8 cellular contexts compared by ENCODE assay signal in the genomic region with DNA sequence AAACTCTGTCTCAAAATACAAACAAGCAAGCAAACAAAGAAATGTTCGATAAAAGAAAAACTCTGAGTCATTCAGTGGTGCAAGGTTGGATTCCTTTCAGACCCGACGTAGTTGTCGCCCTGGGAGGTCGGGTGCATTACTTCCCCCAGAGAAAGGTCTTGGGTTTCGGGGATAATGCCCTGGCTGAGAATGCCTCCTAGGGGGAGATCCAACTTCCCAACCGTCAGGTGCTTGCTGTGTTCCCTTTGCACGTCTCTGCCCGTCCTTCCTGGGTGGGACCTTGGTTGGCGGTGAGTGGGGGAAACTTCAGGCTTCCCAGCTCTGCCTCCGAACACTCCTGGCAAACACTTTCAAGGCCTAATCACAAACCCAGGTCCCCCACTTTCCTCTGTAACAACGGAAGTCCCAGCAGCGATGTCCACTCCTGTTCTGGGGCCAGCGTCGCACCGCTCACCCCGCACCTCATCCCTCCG. TPM values are rescaled to one million over a fixed set of nuclear protein-coding genes. Genes with fewer than 3 reads are reported as not detected.
DNase-seq lines count a peak whose midpoint lies in the region; ATAC-seq and TF ChIP-seq lines count a peak whose summit lies in the region.

No MANE protein-coding gene starts in this region.

- H3K9me3 ChIP-seq in H9 (ENCODE audit: control insufficient read depth, low read depth, low read length) (no peaks in the 10 kb centered on the region), left ventricle myocardium inferior (replicated peaks) (no peaks in the 10 kb centered on the region), psoas muscle (no peaks in the 10 kb centered on the region)

- H3K14ac ChIP-seq in H9 (ENCODE audit: insufficient read depth, low read length) = peak overlapping the region; percentile 90

- peak overlapping the region; percentile 44 for H2AFZ ChIP-seq in H9 (ENCODE audit: low read length)

- no peaks in the 10 kb centered on the region for H4K20me1 ChIP-seq in H9 (ENCODE audit: control insufficient read depth, insufficient read depth, insufficient read length)

- DNase-seq in D341Med (ENCODE audit: low spot score) = peak; percentile 73
- DNase-seq in H9 = peak; percentile 53
- DNase-seq in NCI-H748 (lab: John Stamatoyannopoulos, UW; ENCODE audit: unreplicated experiment) = peak; percentile 70
- no peak for DNase-seq in activated naive CD4-positive, alpha-beta T cell treated with anti-CD3 and anti-CD28 coated beads, Interleukin-2, amount 50 U/mL, for 72 hours (ENCODE audit: low spot score in 2 of 2)
- no peak for DNase-seq in left ventricle myocardium inferior
- peak; percentile 22 to 58 for DNase-seq in psoas muscle
- DNase-seq in SKM-1 (lab: John Stamatoyannopoulos, UW; ENCODE audit: unreplicated experiment) = no peak
- no peak for DNase-seq in Ammon's horn (ENCODE audit: low spot score)

- H3K36me3 Mint-ChIP-seq in H9 (ENCODE audit: insufficient read depth in 1 of 3, low read depth in 3 of 3) = peaks cover 16 to 36% (median 16%) of the 10 kb centered on the region in 3 experiments
- peaks cover 0 to 13% of the 10 kb centered on the region in 2 donors for H3K36me3 Mint-ChIP-seq in activated naive CD4-positive, alpha-beta T cell treated with anti-CD3 and anti-CD28 coated beads, Interleukin-2, amount 50 U/mL, for 72 hours

- no peak overlapping the region for H4K8ac ChIP-seq in H9 (replicated peaks; ENCODE audit: insufficient read length, low read depth, low read length)

- H3K36me3 ChIP-seq in left ventricle myocardium inferior (peaks cover under 1% of the 10 kb centered on the region), psoas muscle (ENCODE audit: insufficient read depth in 1 of 2, low read depth in 1 of 2) (no peaks in the 10 kb centered on the region)

- H2BK120ac ChIP-seq in H9 (ENCODE audit: low read depth, low read length, poor library complexity, severe bottlenecking) = no peak overlapping the region

- H3K27ac ChIP-seq in H9 (ENCODE audit: insufficient read length, low read depth, low read length) (no peak overlapping the region), left ventricle myocardium inferior (replicated peaks) (peak overlapping the region; percentile 77), psoas muscle (peak overlapping the region; percentile 76)

- intact Hi-C loops in left ventricle myocardium inferior (cut with micrococcal nuclease) (no loop called here), psoas muscle (cut with DNase I) (no loop called here)

- H3K56ac ChIP-seq in H9 (ENCODE audit: insufficient read length, low read depth, low read length) = no peak overlapping the region

- peak overlapping the region; percentile 93 to 97 (median 95) for H3K27ac Mint-ChIP-seq in H9
- peak overlapping the region; percentile 88 to 97 for H3K27ac Mint-ChIP-seq in activated naive CD4-positive, alpha-beta T cell treated with anti-CD3 and anti-CD28 coated beads, Interleukin-2, amount 50 U/mL, for 72 hours

- no peaks in the 10 kb centered on the region for H3K27me3 Mint-ChIP-seq in H9 (ENCODE audit: low read depth)

- H3T11ph ChIP-seq in H9 (ENCODE audit: low read length) = no peak overlapping the region

- ATAC-seq in activated naive CD4-positive, alpha-beta T cell treated with anti-CD3 and anti-CD28 coated beads, Interleukin-2, amount 50 U/mL, for 72 hours = peak in 1 of 2 donors; percentile 4
- ATAC-seq in psoas muscle = peak in 1 of 4 donors; percentile 14

- H3K4me1 ChIP-seq in H9 (ENCODE audit: insufficient read depth, low read length) (no peaks in the 10 kb centered on the region), left ventricle myocardium inferior (peaks cover 30% of the 10 kb centered on the region), psoas muscle (peaks cover 11% of the 10 kb centered on the region)

- H2BK12ac ChIP-seq in H9 (ENCODE audit: insufficient read length, low read depth, low read length) = no peak overlapping the region

- H2BK20ac ChIP-seq in H9 (ENCODE audit: low read depth, low read length, poor library complexity, severe bottlenecking) = no peak overlapping the region

- H3K4me1 Mint-ChIP-seq in H9 = peaks cover 18 to 20% of the 10 kb centered on the region in 2 experiments

- H3K79me2 ChIP-seq in H9 (ENCODE audit: insufficient read depth, low read length) = no peaks in the 10 kb centered on the region

- H2BK5ac ChIP-seq in H9 (ENCODE audit: insufficient read length, low read length) = no peak overlapping the region

- no peak overlapping the region for H2AK5ac ChIP-seq in H9 (ENCODE audit: insufficient read length, low read length)

- no peaks in the 10 kb centered on the region for H3K27me3 ChIP-seq in H9 (ENCODE audit: insufficient read depth, low read length)
- H3K27me3 ChIP-seq in left ventricle myocardium inferior (ENCODE audit: low read depth) = no peaks in the 10 kb centered on the region
- H3K27me3 ChIP-seq in psoas muscle (ENCODE audit: insufficient read depth in 3 of 3, low read length in 2 of 3) = no peaks in the 10 kb centered on the region

- H3K4ac ChIP-seq in H9 (ENCODE audit: low read depth, low read length) = no peak overlapping the region

- peak overlapping the region; percentile 82 for H3K9ac ChIP-seq in H9 (ENCODE audit: extremely low read depth, insufficient read length, low read length)

- no peaks in the 10 kb centered on the region for H3K23me2 ChIP-seq in H9 (ENCODE audit: insufficient read length, low read depth, low read length, poor library complexity, severe bottlenecking)

- peak overlapping the region; percentile 98 to 99 for H3K4me3 Mint-ChIP-seq in H9

- no peak overlapping the region for H4K91ac ChIP-seq in H9 (ENCODE audit: insufficient read length, low read depth, low read length)

- H3K79me1 ChIP-seq in H9 (ENCODE audit: insufficient read depth, low read depth, low read length, poor library complexity, severe bottlenecking) = peaks cover 3% of the 10 kb centered on the region

- TF ChIP-seq CTCF in H9 (conservative IDR thresholded peaks at IDR 0.05) = no peak
- TF ChIP-seq CTCF in left ventricle myocardium inferior (IDR thresholded peaks at IDR 0.05; ENCODE audit: borderline replicate concordance) = no peak
- TF ChIP-seq CTCF in psoas muscle (IDR thresholded peaks at IDR 0.05) = no peak

- peak overlapping the region; percentile 81 for H3K4me2 ChIP-seq in H9 (ENCODE audit: insufficient read depth, insufficient read length, low read length)

- H4K5ac ChIP-seq in H9 (ENCODE audit: insufficient read length, low read depth, low read length) = peak overlapping the region; percentile 42

- H2BK15ac ChIP-seq in H9 (ENCODE audit: low read depth, low read length) = no peak overlapping the region

- WGBS in H9 (ENCODE audit: extremely low coverage, insufficient read length, low lambda C conversion rate) = no CpG with 5 or more reads among the region's 18 CpGs
- 0 to 2% (median 1%) methylated on average over 18 of the region's 18 CpGs for WGBS in psoas muscle, 3 donors

- peak overlapping the region; percentile 95 for H3K18ac ChIP-seq in H9 (ENCODE audit: insufficient read length, low read depth, low read length)

- peak overlapping the region; percentile 86 for H3K4me3 ChIP-seq in left ventricle myocardium inferior
- H3K4me3 ChIP-seq in psoas muscle = peak overlapping the region; percentile 90

- H3K23ac ChIP-seq in H9 (ENCODE audit: insufficient read length, low read depth, low read length) = no peak overlapping the region

- no peaks in the 10 kb centered on the region for H3K9me3 Mint-ChIP-seq in H9
- no peaks in the 10 kb centered on the region for H3K9me3 Mint-ChIP-seq in activated naive CD4-positive, alpha-beta T cell treated with anti-CD3 and anti-CD28 coated beads, Interleukin-2, amount 50 U/mL, for 72 hours

RNA-seq across cellular contexts. Expression of a gene that starts 0.6 kb away (rescaled TPM):
- total RNA-seq in H9 (2021) (139 and 147 TPM in 2 replicates), left ventricle myocardium inferior (25.4 TPM), psoas muscle (10 to 100 TPM in 3 of 4 donors, 1 to 10 TPM in 1; 8.8 to 16.2 (median 13.5) TPM)
- 10 to 100 TPM; 52.8 to 99.0 TPM for total RNA-seq in activated naive CD4-positive, alpha-beta T cell treated with anti-CD3 and anti-CD28 coated beads, Interleukin-2, amount 50 U/mL, for 72 hours
- 10 to 100 TPM; 10.7 to 17.7 (median 13.5) TPM for polyA plus RNA-seq in psoas muscle

RNA-seq across cellular contexts. Expression of a gene that starts 0.7 kb away (rescaled TPM):
- 4.9 and 5.8 TPM in 2 replicates for total RNA-seq in H9 (2021)
- 10 to 100 TPM in 1 of 2 donors, 1 to 10 TPM in 1; 8.2 to 13.2 TPM for total RNA-seq in activated naive CD4-positive, alpha-beta T cell treated with anti-CD3 and anti-CD28 coated beads, Interleukin-2, amount 50 U/mL, for 72 hours
- 4.0 TPM for total RNA-seq in left ventricle myocardium inferior
- 1 to 10 TPM; 3.1 to 4.4 (median 3.5) TPM for total RNA-seq in psoas muscle
- polyA plus RNA-seq in psoas muscle = 1 to 10 TPM; 1.3 to 3.6 (median 2.8) TPM

Comparison
In these comparisons a context has a peak if more than half of its experiments do, and no peak if none do; other contexts are left out.
1. DNase-seq: peak in D341Med (single experiment), H9 (single experiment), NCI-H748 (single experiment) and psoas muscle (2 of 2); none in activated naive CD4-positive, alpha-beta T cell treated with anti-CD3 and anti-CD28 coated beads, Interleukin-2, amount 50 U/mL, for 72 hours (0 of 2), left ventricle myocardium inferior (single experiment), SKM-1 (single experiment) and Ammon's horn (single experiment).